1 cellular context compared by ENCODE assay signal in the genomic region with DNA sequence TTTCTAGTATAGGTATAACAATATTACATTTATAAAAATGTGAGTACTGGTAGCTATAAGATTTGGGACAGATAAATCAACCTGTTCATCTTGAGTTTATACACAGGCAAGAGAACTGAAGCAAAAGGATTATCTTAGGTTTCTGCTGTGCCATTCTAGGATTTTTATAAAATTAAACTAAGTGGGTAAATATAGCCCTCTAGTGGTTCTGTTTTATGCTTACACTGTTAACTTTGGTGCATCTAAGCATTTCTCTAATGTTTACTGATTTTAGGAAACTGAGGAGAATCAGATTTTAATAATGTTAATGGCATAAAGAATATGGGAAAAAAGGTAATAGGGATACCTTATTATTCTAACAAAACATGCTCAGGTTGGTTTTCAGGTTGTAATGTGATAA.
TF ChIP-seq lines count a peak whose summit lies in the region.

No MANE protein-coding gene starts in this region.

TF ChIP-seq in HEK293, 187 proteins besides CTCF, POLR2A, EP300 and RAD21 (continued from another document):
- TF ChIP-seq, protein P1, sequence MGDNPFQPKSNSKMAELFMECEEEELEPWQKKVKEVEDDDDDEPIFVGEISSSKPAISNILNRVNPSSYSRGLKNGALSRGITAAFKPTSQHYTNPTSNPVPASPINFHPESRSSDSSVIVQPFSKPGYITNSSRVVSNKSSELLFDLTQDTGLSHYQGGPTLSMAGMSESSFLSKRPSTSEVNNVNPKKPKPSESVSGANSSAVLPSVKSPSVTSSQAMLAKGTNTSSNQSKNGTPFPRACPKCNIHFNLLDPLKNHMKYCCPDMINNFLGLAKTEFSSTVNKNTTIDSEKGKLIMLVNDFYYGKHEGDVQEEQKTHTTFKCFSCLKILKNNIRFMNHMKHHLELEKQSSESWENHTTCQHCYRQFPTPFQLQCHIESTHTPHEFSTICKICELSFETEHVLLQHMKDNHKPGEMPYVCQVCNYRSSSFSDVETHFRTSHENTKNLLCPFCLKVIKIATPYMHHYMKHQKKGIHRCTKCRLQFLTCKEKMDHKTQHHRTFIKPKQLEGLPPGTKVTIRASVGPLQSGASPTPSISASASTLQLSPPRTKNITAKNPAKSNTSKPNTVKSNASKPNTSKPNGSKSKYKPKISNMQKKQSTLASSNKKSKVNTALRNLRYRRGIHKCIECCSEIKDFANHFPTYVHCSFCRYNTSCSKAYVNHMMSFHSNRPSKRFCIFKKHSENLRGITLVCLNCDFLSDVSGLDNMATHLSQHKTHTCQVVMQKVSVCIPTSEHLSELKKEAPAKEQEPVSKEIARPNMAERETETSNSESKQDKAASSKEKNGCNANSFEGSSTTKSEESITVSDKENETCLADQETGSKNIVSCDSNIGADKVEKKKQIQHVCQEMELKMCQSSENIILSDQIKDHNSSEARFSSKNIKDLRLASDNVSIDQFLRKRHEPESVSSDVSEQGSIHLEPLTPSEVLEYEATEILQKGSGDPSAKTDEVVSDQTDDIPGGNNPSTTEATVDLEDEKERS (tag by site-specific recombination; IDR thresholded peaks at IDR 0.05): no peak
- TF ChIP-seq TSHZ1 (tag by site-specific recombination; IDR thresholded peaks at IDR 0.05; ENCODE audit: borderline replicate concordance): no peak
